In genomic region chr10:8951440-8952089, GRCh38 we compare ENCODE assay signal across 23 cellular contexts.
"Had no signal": no experiment of that assay in that cellular context is flagged by ENCODE, and none has a peak within 500 bp of the region (broad histone marks: within the 10 kb centered on the region; RNA-seq: fewer than 3 reads in every experiment).

No MANE protein-coding gene starts in this region.

- H3K27me3 Mint-ChIP-seq: naive B cell, type B pancreatic cell had no signal

- ATAC-seq: activated naive CD4-positive, alpha-beta T cell treated with anti-CD3 and anti-CD28 coated beads, Interleukin-2, amount 50 U/mL, for 72 hours; activated T-helper 17 cell treated with anti-CD3 and anti-CD28 coated beads, Interleukin-2, amount 50 U/mL, for 72 hours; effector memory CD8-positive, alpha-beta T cell; esophagus mucosa; left lobe of liver; lower lobe of right lung; right lobe of liver; stimulated activated effector memory CD8-positive, alpha-beta T cell treated with anti-CD3 and anti-CD28 coated beads, Interleukin-12 subunit alpha, Interleukin-12 subunit beta, amount 100 ng/mL, for 72 hours had no signal

- H3K27ac Mint-ChIP-seq: activated naive CD4-positive, alpha-beta T cell treated with anti-CD3 and anti-CD28 coated beads, Interleukin-2, amount 50 U/mL, for 72 hours; activated T-helper 17 cell treated with anti-CD3 and anti-CD28 coated beads, Interleukin-2, amount 50 U/mL, for 72 hours; effector memory CD8-positive, alpha-beta T cell; immature natural killer cell; naive B cell; stimulated activated effector memory CD8-positive, alpha-beta T cell treated with anti-CD3 and anti-CD28 coated beads, Interleukin-12 subunit alpha, Interleukin-12 subunit beta, amount 100 ng/mL, for 72 hours; type B pancreatic cell had no signal

- H3K4me3 Mint-ChIP-seq: activated T-helper 17 cell treated with anti-CD3 and anti-CD28 coated beads, Interleukin-2, amount 50 U/mL, for 72 hours; effector memory CD8-positive, alpha-beta T cell; immature natural killer cell; naive B cell; stimulated activated effector memory CD8-positive, alpha-beta T cell treated with anti-CD3 and anti-CD28 coated beads, Interleukin-12 subunit alpha, Interleukin-12 subunit beta, amount 100 ng/mL, for 72 hours; type B pancreatic cell had no signal

- DNase-seq: amygdala; colonic mucosa; dorsolateral prefrontal cortex; effector memory CD8-positive, alpha-beta T cell; glutamatergic neuron; immature natural killer cell; lower lobe of right lung; mesendoderm; naive B cell; nucleus accumbens; right lobe of liver; small intestine; stimulated activated CD4-positive, alpha-beta T cell treated with anti-CD3 and anti-CD28 coated beads, Interleukin-2, amount 100 ng/mL, for 24 hours had no signal

- H3K9me3 Mint-ChIP-seq: activated naive CD4-positive, alpha-beta T cell treated with anti-CD3 and anti-CD28 coated beads, Interleukin-2, amount 50 U/mL, for 72 hours; activated T-helper 17 cell treated with anti-CD3 and anti-CD28 coated beads, Interleukin-2, amount 50 U/mL, for 72 hours; effector memory CD8-positive, alpha-beta T cell; stimulated activated effector memory CD8-positive, alpha-beta T cell treated with anti-CD3 and anti-CD28 coated beads, Interleukin-12 subunit alpha, Interleukin-12 subunit beta, amount 100 ng/mL, for 72 hours had no signal

- H3K4me3 ChIP-seq: colonic mucosa, dorsolateral prefrontal cortex, hepatocyte, lower lobe of right lung, right lobe of liver, thoracic aorta, vagina had no signal

- H3K9me3 ChIP-seq: colonic mucosa, lower lobe of right lung, right lobe of liver, thoracic aorta, vagina had no signal

- H3K4me1 ChIP-seq: colonic mucosa, lower lobe of right lung, parathyroid adenoma, right lobe of liver, vagina had no signal

- H3K27ac ChIP-seq: colonic mucosa, dorsolateral prefrontal cortex, hepatocyte, lower lobe of right lung, parathyroid adenoma, right lobe of liver, thoracic aorta, vagina had no signal

- H3K36me3 Mint-ChIP-seq: immature natural killer cell; naive B cell; stimulated activated effector memory CD8-positive, alpha-beta T cell treated with anti-CD3 and anti-CD28 coated beads, Interleukin-12 subunit alpha, Interleukin-12 subunit beta, amount 100 ng/mL, for 72 hours; type B pancreatic cell had no signal

- H3K27me3 ChIP-seq: colonic mucosa, hepatocyte, right lobe of liver, vagina had no signal

- H3K36me3 ChIP-seq: colonic mucosa, lower lobe of right lung, right lobe of liver, thoracic aorta, vagina had no signal

- H3K4me1 Mint-ChIP-seq: activated T-helper 17 cell treated with anti-CD3 and anti-CD28 coated beads, Interleukin-2, amount 50 U/mL, for 72 hours; immature natural killer cell; naive B cell; stimulated activated effector memory CD8-positive, alpha-beta T cell treated with anti-CD3 and anti-CD28 coated beads, Interleukin-12 subunit alpha, Interleukin-12 subunit beta, amount 100 ng/mL, for 72 hours had no signal
